ENCODE assay signal across 9 cellular contexts in the genomic region with DNA sequence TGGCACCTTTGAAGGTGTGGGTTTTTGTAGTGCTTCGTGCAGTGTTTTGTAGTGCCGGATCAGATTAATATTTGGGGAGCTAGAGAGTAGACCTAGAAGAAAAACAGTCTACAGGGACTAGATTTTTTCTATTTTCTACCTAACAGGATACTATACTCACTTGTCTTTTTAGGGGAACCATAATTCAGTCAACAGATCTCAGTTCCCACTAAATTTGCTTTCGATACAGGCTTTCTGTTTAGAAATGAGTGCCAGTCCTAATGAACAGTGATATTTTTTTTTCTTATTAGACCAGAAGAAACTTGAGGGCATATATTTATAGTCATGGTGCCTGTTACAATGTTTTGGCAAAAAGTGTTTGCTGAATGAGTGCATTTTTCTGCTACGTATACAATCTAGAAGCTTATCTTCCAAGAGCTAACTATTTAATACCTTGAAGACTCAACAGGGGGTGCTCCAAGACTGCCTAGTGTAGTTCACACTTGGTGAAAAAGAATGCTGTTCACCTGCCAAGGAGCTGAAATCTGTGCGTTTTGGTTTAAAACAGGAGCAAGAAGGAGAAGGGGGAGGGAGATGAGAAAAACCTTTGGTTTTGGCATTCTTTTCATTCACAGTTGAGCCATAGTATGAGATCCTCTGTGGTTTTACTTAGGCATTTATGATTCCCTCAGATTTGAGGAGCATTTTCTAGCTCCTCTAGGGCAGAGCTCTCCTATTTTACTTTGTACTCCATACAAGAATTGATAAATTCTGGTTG. TPM values are rescaled to one million over a fixed set of nuclear protein-coding genes. Genes with fewer than 3 reads are reported as not detected.
DNase-seq lines count a peak whose midpoint lies in the region; ATAC-seq, FAIRE-seq and TF ChIP-seq lines count a peak whose summit lies in the region.
"Had no signal": no experiment of that assay in that cellular context is flagged by ENCODE, and none has a peak within 500 bp of the region (broad histone marks: within the 10 kb centered on the region; RNA-seq: fewer than 3 reads in every experiment).

No MANE protein-coding gene starts in this region.

- H3K9me3 Mint-ChIP-seq in HFFc6 (no peaks in the 10 kb centered on the region), MCF 10A (ENCODE audit: unreplicated experiment) (no peaks in the 10 kb centered on the region)
- H3K9me3 Mint-ChIP-seq: CD8-positive, alpha-beta memory T cell had no signal

- POLR2A ChIA-PET in MCF 10A (lab: Yijun Ruan, JAX), result interaction anchor here (0.7 to 1.8 kb wide), 5 partner anchors 9 to 234 kb away, joined by 3 to 7 read pairs (median 3); a partner anchor contains a TSS

- no peak overlapping the region for H3K4me3 Mint-ChIP-seq in HFFc6
- no peak overlapping the region for H3K4me3 Mint-ChIP-seq in MCF 10A (ENCODE audit: unreplicated experiment)
- H3K4me3 Mint-ChIP-seq: CD8-positive, alpha-beta memory T cell had no signal

- peak; percentile 5 to 64 for DNase-seq in NCI-H524 (lab: John Stamatoyannopoulos, UW)
- no peak for DNase-seq in NCI-H524 treated with DMSO at 0.1 percent for 48 hours (lab: John Stamatoyannopoulos, UW)
- DNase-seq in HFFc6, result peak; percentile 65
- peak; percentile 53 for DNase-seq in NCI-H345 treated with DMSO at 0.1 percent for 48 hours (lab: John Stamatoyannopoulos, UW; ENCODE audit: unreplicated experiment)
- DNase-seq in MCF 10A (ENCODE audit: unreplicated experiment), result peak; percentile 73
- DNase-seq in thoracic aorta (ENCODE audit: low spot score), result no peak

- peak overlapping the region; percentile 4 for H3K4me3 ChIP-seq in thoracic aorta

- H3K36me3 Mint-ChIP-seq in HFFc6 (ENCODE audit: low read depth), result no peaks in the 10 kb centered on the region; the same call in 1 of the 2 replicates
- no peaks in the 10 kb centered on the region for H3K36me3 Mint-ChIP-seq in MCF 10A (ENCODE audit: insufficient read depth, unreplicated experiment)
- H3K36me3 Mint-ChIP-seq: CD8-positive, alpha-beta memory T cell had no signal

- intact Hi-C loops in MCF 10A (cut with micrococcal nuclease), result loop anchor here (1.0 to 5.0 kb wide), 5 partner anchors 212 to 663 kb away; no protein-coding TSS in a partner anchor

- FAIRE-seq in islet of Langerhans (lab: Jason Lieb, UNC), result peak; percentile 85

- H3K27me3 Mint-ChIP-seq in HFFc6 (ENCODE audit: insufficient read depth), result peaks cover 12% of the 10 kb centered on the region
- H3K27me3 Mint-ChIP-seq in MCF 10A (ENCODE audit: insufficient read depth, unreplicated experiment), result peaks cover 37% of the 10 kb centered on the region

- CTCF ChIA-PET in MCF 10A (lab: Yijun Ruan, JAX), result interaction anchor here (0.6 to 4.2 kb wide), 90 partner anchors 10 to 1573 kb away, joined by 3 to 56 read pairs (median 4); a partner anchor contains a TSS

- no TSS peak for BruUV-seq in MCF 10A (replicated peaks; lab: Mats Ljungman, UMichigan)

- no peak overlapping the region for H3K27ac ChIP-seq in thoracic aorta

- no peaks in the 10 kb centered on the region for H3K36me3 ChIP-seq in thoracic aorta

- TF ChIP-seq CTCF in HFFc6 (IDR thresholded peaks at IDR 0.05) (peak; percentile 86), MCF 10A (IDR thresholded peaks at IDR 0.05; ENCODE audit: unreplicated experiment) (peak; percentile 85), thoracic aorta (IDR thresholded peaks at IDR 0.05) (peak; percentile 66)

- H3K9me3 ChIP-seq in thoracic aorta, result no peaks in the 10 kb centered on the region

- ATAC-seq in thoracic aorta (ENCODE audit: insufficient number of reproducible peaks, low FRiP score, low read depth) (no peak), GM19324 (IDR thresholded peaks at IDR 0.05; ENCODE audit: low FRiP score, unreplicated experiment) (no peak)

- H3K4me1 ChIP-seq in thoracic aorta (ENCODE audit: control insufficient read depth in 1 of 2, low read depth in 2 of 2), result no peaks in the 10 kb centered on the region

- peaks cover 14% of the 10 kb centered on the region for H3K4me1 Mint-ChIP-seq in HFFc6 (ENCODE audit: low read depth)
- H3K4me1 Mint-ChIP-seq in MCF 10A (ENCODE audit: insufficient read depth, unreplicated experiment), result no peaks in the 10 kb centered on the region
- H3K4me1 Mint-ChIP-seq: CD8-positive, alpha-beta memory T cell had no signal

- no peak overlapping the region for H3K27ac Mint-ChIP-seq in HFFc6
- H3K27ac Mint-ChIP-seq in MCF 10A (ENCODE audit: low read depth, unreplicated experiment), result no peak overlapping the region
- H3K27ac Mint-ChIP-seq: CD8-positive, alpha-beta memory T cell had no signal

- no peaks in the 10 kb centered on the region for H3K27me3 ChIP-seq in thoracic aorta (replicated peaks; ENCODE audit: insufficient read depth)

RNA-seq across cellular contexts. Expression of a gene that starts 44.9 kb away (rescaled TPM):
- total RNA-seq in HFFc6 (2021; fragmentation: NEBNext Ultra II Directional; extraction: Animal tissue kit (Norgen Biotek cat#: 25700)), result under 1 TPM in 5 of 6 experiments, not detected in 1; 0.09 to 0.28 (median 0.20) TPM
- not detected in 2 replicates for total RNA-seq in MCF 10A (2022)
- total RNA-seq in thoracic aorta, result not detected
- total RNA-seq: CD8-positive, alpha-beta memory T cell had no signal

Comparison
In these comparisons a context has a peak if more than half of its experiments do, and no peak if none do; other contexts are left out.
1. DNase-seq: peak in NCI-H524 (2 of 2), HFFc6 (single experiment), NCI-H345 treated with DMSO at 0.1 percent for 48 hours (single experiment) and MCF 10A (single experiment); none in NCI-H524 treated with DMSO at 0.1 percent for 48 hours (single experiment) and thoracic aorta (single experiment).
2. Peak in every context shown above with its lines, with median percentiles within 50 percentile points of each other: CTCF ChIP-seq.